8 cellular contexts compared by ENCODE assay signal in the genomic region with DNA sequence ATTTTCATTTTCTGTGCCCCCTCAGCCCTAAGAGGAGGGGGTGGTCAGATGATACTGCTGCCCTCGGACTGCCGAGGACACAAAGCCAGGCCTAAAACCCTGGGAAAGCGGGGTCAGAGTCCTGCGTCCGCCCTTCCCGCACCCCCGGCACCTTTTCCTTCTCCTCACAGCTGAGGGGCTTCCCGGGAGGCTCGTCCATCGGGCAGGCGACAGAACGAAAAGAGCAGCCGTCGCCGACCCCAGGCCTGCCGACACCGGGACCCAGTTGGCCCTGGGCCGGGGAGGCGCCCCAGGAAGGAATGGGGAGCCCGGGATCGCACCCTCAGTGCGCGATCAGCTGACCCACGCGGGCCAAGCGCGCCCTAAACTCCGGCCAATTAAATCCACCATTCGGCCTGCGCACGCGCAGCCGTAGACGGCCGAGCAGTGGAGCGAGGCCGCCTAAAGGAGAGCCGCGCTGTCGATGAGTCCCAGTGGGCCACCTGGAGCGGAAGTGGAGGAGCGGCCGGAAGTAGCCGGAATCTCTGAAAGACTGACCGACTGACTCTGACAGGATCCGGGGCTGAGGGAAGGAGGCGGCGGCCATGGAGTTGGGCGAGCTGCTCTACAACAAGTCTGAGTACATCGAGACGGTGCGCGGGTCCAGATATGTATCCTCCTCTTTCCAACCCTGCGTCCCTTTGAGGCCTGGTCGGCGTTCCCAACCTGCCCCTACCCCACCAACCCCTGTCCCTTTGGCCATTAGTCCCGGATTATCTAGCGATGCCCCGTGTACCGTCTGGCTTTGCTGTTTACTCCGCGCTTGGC. TPM values are rescaled to one million over a fixed set of nuclear protein-coding genes. Genes with fewer than 3 reads are reported as not detected.
DNase-seq lines count a peak whose midpoint lies in the region; ATAC-seq, FAIRE-seq and TF ChIP-seq lines count a peak whose summit lies in the region.

A gene (plus strand): TSS at position 508 of the 807 bp plus-strand sequence. CDS start 77 bp downstream, at position 585.
A gene (minus strand): TSS at position 352 of the 807 bp plus-strand sequence. CDS start 153 bp downstream, at position 199.

- H3K4me3 ChIP-seq in HUES64 (ENCODE audit: low read length) (peak within 1 kb of the TSS; percentile 87), OCI-LY1 (ENCODE audit: low read depth, low read length, poor library complexity, severe bottlenecking) (peak within 1 kb of the TSS; percentile 93), endothelial cell of umbilical vein (replicated peaks in 1 of 3; ENCODE audit: insufficient read depth in 1 of 3, low read depth in 1 of 3, low read length in 3 of 3) (peak within 1 kb of the TSS; percentile 68 to 99 (median 99))

- H3K27ac Mint-ChIP-seq in Calu3 (ENCODE audit: unreplicated experiment) = peak within 1 kb of the TSS; percentile 86

- dilution Hi-C loops in endothelial cell of umbilical vein (cut with MboI; ENCODE audit: extremely low pct_ligation_motif_present, low sequenced_read_pairs) = no loop called here

- peaks cover 8% of the 10 kb centered on the region for H3K4me1 Mint-ChIP-seq in Calu3 (ENCODE audit: low read depth, unreplicated experiment)

- 0 out of 2 replicates have a peak within 1 kb of the TSS, but pooled peaks have one; percentile 34 for H2AFZ ChIP-seq in OCI-LY1 (ENCODE audit: low read length)
- peak within 1 kb of the TSS; percentile 97 for H2AFZ ChIP-seq in endothelial cell of umbilical vein (ENCODE audit: low read depth, low read length)

- TF ChIP-seq CTCF in Calu3 (IDR thresholded peaks at IDR 0.05; ENCODE audit: unreplicated experiment) (no peak), OCI-LY1 (IDR thresholded peaks at IDR 0.05; ENCODE audit: low read length) (no peak), endothelial cell of umbilical vein (IDR thresholded peaks at IDR 0.05; ENCODE audit: extremely low read depth in 1 of 2, insufficient read depth in 1 of 2, low read depth in 1 of 2, low read length in 2 of 2) (no peak)

- no peaks in the 10 kb centered on the region for H3K27me3 ChIP-seq in HUES64 (ENCODE audit: insufficient read depth, low read length)
- no peaks in the 10 kb centered on the region for H3K27me3 ChIP-seq in OCI-LY1 (ENCODE audit: insufficient read depth, low read length)
- no peaks in the 10 kb centered on the region for H3K27me3 ChIP-seq in endothelial cell of umbilical vein (ENCODE audit: control insufficient read depth in 2 of 2, insufficient read depth in 2 of 2, low read length in 2 of 2)

- no peaks in the 10 kb centered on the region for H3F3A ChIP-seq in OCI-LY1 (ENCODE audit: insufficient read depth, low read length)

- no peaks in the 10 kb centered on the region for H3K9me3 Mint-ChIP-seq in Calu3 (ENCODE audit: low read depth, unreplicated experiment)

- peak within 1 kb of the TSS; percentile 91 for H3K27ac ChIP-seq in HUES64 (ENCODE audit: low read depth, low read length)
- H3K27ac ChIP-seq in OCI-LY1 (ENCODE audit: low read depth, low read length, poor library complexity, severe bottlenecking) = peak within 1 kb of the TSS; percentile 80
- peak within 1 kb of the TSS; percentile 96 for H3K27ac ChIP-seq in endothelial cell of umbilical vein (ENCODE audit: insufficient read depth, low read depth, low read length)

- BruUV-seq in Calu3 (replicated peaks; lab: Mats Ljungman, UMichigan) = no TSS peak
- TSS peak; percentile 61 for BruUV-seq in endothelial cell of umbilical vein (replicated peaks; lab: Mats Ljungman, UMichigan)

- intact Hi-C loops in Calu3 (cut with micrococcal nuclease; ENCODE audit: unreplicated experiment) = no loop called here
- intact Hi-C loops in endothelial cell of umbilical vein (cut with micrococcal nuclease) = loop anchor here (1.0 to 2.0 kb wide), 5 partner anchors 33 to 131 kb away; a partner anchor contains a TSS

- POLR2A ChIA-PET in endothelial cell of umbilical vein (lab: Charles Lee) = interaction anchor here (0.5 to 1.1 kb wide), 2 partner anchors 26 to 38 kb away, joined by 3 to 4 read pairs; no protein-coding TSS in a partner anchor

- ATAC-seq in GM21447 (IDR thresholded peaks at IDR 0.05; ENCODE audit: unreplicated experiment) = peak; percentile 96

- H3K36me3 ChIP-seq in HUES64 (ENCODE audit: insufficient read depth, low read length) (peaks cover 49% of the 10 kb centered on the region), OCI-LY1 (ENCODE audit: insufficient read depth, low read length) (peaks cover 51% of the 10 kb centered on the region), endothelial cell of umbilical vein (ENCODE audit: control insufficient read depth in 2 of 2, extremely low read depth in 1 of 2, insufficient read depth in 2 of 2, low read length in 2 of 2) (peaks cover 2 to 15% of the 10 kb centered on the region in 2 experiments)

- peaks cover 29% of the 10 kb centered on the region for H3K79me2 ChIP-seq in OCI-LY1 (ENCODE audit: insufficient read depth, low read length)
- H3K79me2 ChIP-seq in endothelial cell of umbilical vein (ENCODE audit: control insufficient read depth, insufficient read depth, low read length) = peaks cover 41% of the 10 kb centered on the region

- H3K9ac ChIP-seq in HUES64 (ENCODE audit: low read depth, low read length) (peak within 1 kb of the TSS; percentile 93), OCI-LY1 (ENCODE audit: low read length) (peak within 1 kb of the TSS; percentile 97), endothelial cell of umbilical vein (replicated peaks; ENCODE audit: extremely low read depth, insufficient read depth, low read length) (peak within 1 kb of the TSS; percentile 97)

- DNase-seq in Calu3 = peak; percentile 94
- DNase-seq in activated CD8-positive, alpha-beta memory T cell treated with anti-CD3 and anti-CD28 coated beads, Interleukin-2, amount 50 U/mL, for 48 hours = peak; percentile 92
- peak; percentile 94 for DNase-seq in endothelial cell of umbilical vein (ENCODE audit: low read depth, low spot score)
- DNase-seq in midbrain (lab: John Stamatoyannopoulos, UW) = peak; percentile 96
- peak; percentile 62 to 72 for DNase-seq in stimulated activated CD8-positive, alpha-beta memory T cell treated with anti-CD3 and anti-CD28 coated beads, Interleukin-2, amount 100 ng/mL, for 1 hour (ENCODE audit: low read depth in 2 of 2)

- no peaks in the 10 kb centered on the region for H3K9me1 ChIP-seq in endothelial cell of umbilical vein (replicated peaks; ENCODE audit: control insufficient read depth, extremely low read depth, insufficient read depth, low read length)

- H3K36me3 Mint-ChIP-seq in Calu3 (ENCODE audit: insufficient read depth, unreplicated experiment) = peaks cover 68% of the 10 kb centered on the region

- peak; percentile 93 for TF ChIP-seq POLR2A in endothelial cell of umbilical vein (IDR thresholded peaks at IDR 0.05; ENCODE audit: low read depth, low read length)

- H4K20me1 ChIP-seq in OCI-LY1 (ENCODE audit: insufficient read depth, low read length) (no peaks in the 10 kb centered on the region), endothelial cell of umbilical vein (replicated peaks; ENCODE audit: control insufficient read depth, extremely low read depth, insufficient read depth, low read length) (no peaks in the 10 kb centered on the region)

- H3K27me3 Mint-ChIP-seq in Calu3 (ENCODE audit: unreplicated experiment) = no peaks in the 10 kb centered on the region

- FAIRE-seq in endothelial cell of umbilical vein (lab: Jason Lieb, UNC) = peak; percentile 93

- H3K4me3 Mint-ChIP-seq in Calu3 (ENCODE audit: low read depth, unreplicated experiment) = peak within 1 kb of the TSS; percentile 88

- no peaks in the 10 kb centered on the region for H3K9me2 ChIP-seq in OCI-LY1 (ENCODE audit: low read depth, low read length)

- under 1% methylated on average over 62 of the region's 62 CpGs for WGBS in HUES64

- no peaks in the 10 kb centered on the region; the same call in 1 of the 2 replicates for H3K4me1 ChIP-seq in HUES64 (ENCODE audit: insufficient read depth, low read length)
- H3K4me1 ChIP-seq in OCI-LY1 (ENCODE audit: insufficient read depth, low read length, severe bottlenecking) = peaks cover 26% of the 10 kb centered on the region
- peaks cover 15% of the 10 kb centered on the region for H3K4me1 ChIP-seq in endothelial cell of umbilical vein (ENCODE audit: control insufficient read depth, extremely low read depth, insufficient read depth, low read length)

- H3K9me3 ChIP-seq in HUES64 (ENCODE audit: insufficient read depth, low read depth, low read length) (no peaks in the 10 kb centered on the region), OCI-LY1 (ENCODE audit: low read length) (no peaks in the 10 kb centered on the region), endothelial cell of umbilical vein (replicated peaks; ENCODE audit: control insufficient read depth, insufficient read depth, low read length) (no peaks in the 10 kb centered on the region)

- H3K4me2 ChIP-seq in OCI-LY1 (ENCODE audit: low read length) = peak within 1 kb of the TSS; percentile 90
- peak within 1 kb of the TSS; percentile 97 for H3K4me2 ChIP-seq in endothelial cell of umbilical vein (ENCODE audit: insufficient read depth, low read length)

- CTCF ChIA-PET in Calu3 (lab: Charles Lee) = interaction anchor here (0.5 to 1.6 kb wide), 6 partner anchors 11 to 1419 kb away, joined by 3 to 7 read pairs (median 4); a partner anchor contains a TSS
- CTCF ChIA-PET in endothelial cell of umbilical vein (lab: Charles Lee) = interaction anchor here (0.9 to 2.1 kb wide), 3 partner anchors 9 to 84 kb away, joined by 3 to 6 read pairs (median 5); a partner anchor contains a TSS

RNA-seq across cellular contexts. Expression of the first gene that starts in this region (rescaled TPM):
- total RNA-seq in Calu3 (2022) (152 and 155 TPM in 2 replicates), endothelial cell of umbilical vein (80.8 and 83.5 TPM in 2 replicates)
- polyA plus RNA-seq in HUES64 (2013, experiment 1 of 2) = 57.4 TPM
- 48.9 TPM for polyA plus RNA-seq in HUES64 (2013, experiment 2 of 2)
- polyA plus RNA-seq in endothelial cell of umbilical vein = 39.6 and 51.6 TPM in 2 replicates
- 53.6 and 62.0 TPM in 2 replicates for polyA plus RNA-seq in endothelial cell of umbilical vein (2011; cell fraction: cytosol; rRNA removed)
- polyA plus RNA-seq in endothelial cell of umbilical vein (2011; cell fraction: nucleus; rRNA removed) = 75.5 and 91.5 TPM in 2 replicates
- 97.2 and 113 TPM in 2 replicates for polyA plus RNA-seq in endothelial cell of umbilical vein (2012)
- polyA minus RNA-seq in endothelial cell of umbilical vein = 142 and 180 TPM in 2 replicates
- 22.7 TPM for polyA minus RNA-seq in endothelial cell of umbilical vein (2011; cell fraction: cytosol; rRNA and poly(A)+ RNA removed)
- 34.3 and 51.5 TPM in 2 replicates for polyA minus RNA-seq in endothelial cell of umbilical vein (2011; cell fraction: nucleus; rRNA and poly(A)+ RNA removed)

RNA-seq across cellular contexts. Expression of the second gene that starts in this region (rescaled TPM):
- total RNA-seq in Calu3 (2022) (28.0 and 30.6 TPM in 2 replicates), endothelial cell of umbilical vein (11.8 and 15.6 TPM in 2 replicates)
- 22.7 TPM for polyA plus RNA-seq in HUES64 (2013, experiment 1 of 2)
- 22.4 TPM for polyA plus RNA-seq in HUES64 (2013, experiment 2 of 2)
- 4.1 and 5.1 TPM in 2 replicates for polyA plus RNA-seq in endothelial cell of umbilical vein
- polyA plus RNA-seq in endothelial cell of umbilical vein (2011; cell fraction: cytosol; rRNA removed) = 4.2 and 4.7 TPM in 2 replicates
- 7.9 and 8.7 TPM in 2 replicates for polyA plus RNA-seq in endothelial cell of umbilical vein (2011; cell fraction: nucleus; rRNA removed)
- polyA plus RNA-seq in endothelial cell of umbilical vein (2012) = 6.8 and 9.7 TPM in 2 replicates
- 8.2 and 10.7 TPM in 2 replicates for polyA minus RNA-seq in endothelial cell of umbilical vein
- 15.3 TPM for polyA minus RNA-seq in endothelial cell of umbilical vein (2011; cell fraction: cytosol; rRNA and poly(A)+ RNA removed)
- polyA minus RNA-seq in endothelial cell of umbilical vein (2011; cell fraction: nucleus; rRNA and poly(A)+ RNA removed) = 8.6 and 12.0 TPM in 2 replicates

Comparison
In these comparisons a context has a peak if more than half of its experiments do, and no peak if none do; other contexts are left out.
1. Peak in every context shown above with its lines: DNase-seq, ATAC-seq, H3K4me3 ChIP-seq and H3K27ac ChIP-seq.